In the genomic region with DNA sequence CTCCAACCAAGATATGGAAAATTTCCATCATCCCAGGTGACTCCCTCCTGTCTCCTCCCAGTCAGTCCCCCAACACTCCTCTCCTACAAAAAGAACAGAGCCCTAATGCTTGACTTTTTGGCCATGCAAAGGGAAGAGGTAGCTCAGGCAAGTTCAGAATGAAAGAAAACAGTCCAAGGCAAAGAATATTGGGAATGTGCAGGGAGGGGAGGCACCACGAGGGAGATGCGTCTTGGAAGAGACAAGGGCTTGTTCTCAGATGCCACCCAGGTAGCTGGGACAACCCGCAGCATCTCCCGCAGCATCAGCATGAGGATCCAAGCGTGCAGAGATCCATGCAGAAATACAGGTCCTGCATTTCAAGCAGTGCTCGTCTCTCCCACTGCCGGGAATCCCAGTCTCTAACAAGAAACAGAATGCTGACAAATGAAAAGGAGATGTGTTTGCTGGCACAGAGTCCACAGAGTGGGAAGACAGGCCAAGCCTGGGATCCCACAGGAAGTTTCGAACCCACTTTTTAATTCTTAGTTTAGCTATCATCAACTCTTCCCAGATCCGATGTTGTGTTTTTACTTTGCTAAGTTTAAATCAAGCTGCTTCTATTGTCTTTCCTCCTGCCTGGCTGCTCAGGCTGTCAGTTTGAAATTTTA, we compare ENCODE assay signal across 2 cellular contexts.
TF ChIP-seq lines count a peak whose summit lies in the region.

No MANE protein-coding gene starts in this region.

TF ChIP-seq in IMR-90, 13 proteins besides CTCF, POLR2A, EP300 and RAD21:
- TF ChIP-seq BHLHE40 (IDR thresholded peaks at IDR 0.05; ENCODE audit: low read depth, low read length), result no peak
- no peak for TF ChIP-seq CHD1 (IDR thresholded peaks at IDR 0.05; ENCODE audit: low read depth, low read length)
- TF ChIP-seq SMC3 (IDR thresholded peaks at IDR 0.05; ENCODE audit: low read depth, low read length), result no peak
- TF ChIP-seq CEBPB (IDR thresholded peaks at IDR 0.05; ENCODE audit: low read depth, low read length), result no peak
- no peak for TF ChIP-seq RCOR1 (IDR thresholded peaks at IDR 0.05; ENCODE audit: insufficient replicate concordance, low read length)
- TF ChIP-seq MAFK (IDR thresholded peaks at IDR 0.05; ENCODE audit: low read depth, low read length), result no peak
- no peak for TF ChIP-seq RFX5 (IDR thresholded peaks at IDR 0.05; ENCODE audit: low read depth, low read length)
- TF ChIP-seq MXI1 (IDR thresholded peaks at IDR 0.05; ENCODE audit: borderline replicate concordance, low read depth, low read length), result no peak
- no peak for TF ChIP-seq NFE2L2 (IDR thresholded peaks at IDR 0.05; ENCODE audit: low read depth, low read length)
- TF ChIP-seq FOS (IDR thresholded peaks at IDR 0.05; ENCODE audit: low read depth, low read length), result no peak
- TF ChIP-seq, protein P1, sequence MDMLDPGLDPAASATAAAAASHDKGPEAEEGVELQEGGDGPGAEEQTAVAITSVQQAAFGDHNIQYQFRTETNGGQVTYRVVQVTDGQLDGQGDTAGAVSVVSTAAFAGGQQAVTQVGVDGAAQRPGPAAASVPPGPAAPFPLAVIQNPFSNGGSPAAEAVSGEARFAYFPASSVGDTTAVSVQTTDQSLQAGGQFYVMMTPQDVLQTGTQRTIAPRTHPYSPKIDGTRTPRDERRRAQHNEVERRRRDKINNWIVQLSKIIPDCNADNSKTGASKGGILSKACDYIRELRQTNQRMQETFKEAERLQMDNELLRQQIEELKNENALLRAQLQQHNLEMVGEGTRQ (IDR thresholded peaks at IDR 0.05; ENCODE audit: low read depth, low read length), result no peak
- TF ChIP-seq, protein P2, sequence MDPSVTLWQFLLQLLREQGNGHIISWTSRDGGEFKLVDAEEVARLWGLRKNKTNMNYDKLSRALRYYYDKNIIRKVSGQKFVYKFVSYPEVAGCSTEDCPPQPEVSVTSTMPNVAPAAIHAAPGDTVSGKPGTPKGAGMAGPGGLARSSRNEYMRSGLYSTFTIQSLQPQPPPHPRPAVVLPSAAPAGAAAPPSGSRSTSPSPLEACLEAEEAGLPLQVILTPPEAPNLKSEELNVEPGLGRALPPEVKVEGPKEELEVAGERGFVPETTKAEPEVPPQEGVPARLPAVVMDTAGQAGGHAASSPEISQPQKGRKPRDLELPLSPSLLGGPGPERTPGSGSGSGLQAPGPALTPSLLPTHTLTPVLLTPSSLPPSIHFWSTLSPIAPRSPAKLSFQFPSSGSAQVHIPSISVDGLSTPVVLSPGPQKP (IDR thresholded peaks at IDR 0.05; ENCODE audit: borderline replicate concordance, low read depth, low read length), result no peak
- no peak for TF ChIP-seq MAZ (IDR thresholded peaks at IDR 0.05; ENCODE audit: borderline replicate concordance, low read depth, low read length)

TF ChIP-seq in endothelial cell of umbilical vein, 7 proteins besides CTCF, POLR2A, EP300 and RAD21:
- TF ChIP-seq JUN (IDR thresholded peaks at IDR 0.05; ENCODE audit: borderline replicate concordance, insufficient read depth, insufficient read length, low read depth) (no peak), EZH2 (IDR thresholded peaks at IDR 0.05; ENCODE audit: borderline replicate concordance, low read depth, low read length, severe bottlenecking) (no peak), FOS (IDR thresholded peaks at IDR 0.05; ENCODE audit: borderline replicate concordance, insufficient read depth, low read length) (no peak), GATA2 (IDR thresholded peaks at IDR 0.05; ENCODE audit: insufficient read depth, insufficient read length, low read depth, low read length) (no peak), POLR2AphosphoS5 (IDR thresholded peaks at IDR 0.05; ENCODE audit: insufficient read depth, low read depth, low read length) (no peak), MYC (IDR thresholded peaks at IDR 0.05; ENCODE audit: low read depth, low read length) (no peak)
- TF ChIP-seq, protein P3, sequence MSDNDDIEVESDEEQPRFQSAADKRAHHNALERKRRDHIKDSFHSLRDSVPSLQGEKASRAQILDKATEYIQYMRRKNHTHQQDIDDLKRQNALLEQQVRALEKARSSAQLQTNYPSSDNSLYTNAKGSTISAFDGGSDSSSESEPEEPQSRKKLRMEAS (IDR thresholded peaks at IDR 0.05; ENCODE audit: insufficient read depth, insufficient read length), result no peak
